30 cellular contexts compared by ENCODE assay signal in genomic region chr16:3800477-3801270, GRCh38.
A peak's percentile ranks its signal among the peaks of the same experiment; 100 is the strongest.
DNase-seq lines count a peak whose midpoint lies in the region; ATAC-seq and TF ChIP-seq lines count a peak whose summit lies in the region.
"Had no signal": no experiment of that assay in that cellular context is flagged by ENCODE, and none has a peak within 500 bp of the region (broad histone marks: within the 10 kb centered on the region; RNA-seq: fewer than 3 reads in every experiment).

No MANE protein-coding gene starts in this region.

- H3K4me1 Mint-ChIP-seq in chondrocyte (ENCODE audit: low read depth), result peaks cover 30% of the 10 kb centered on the region
- H3K4me1 Mint-ChIP-seq in naive thymus-derived CD4-positive, alpha-beta T cell, result peaks cover 54 to 95% (median 74%) of the 10 kb centered on the region in 7 donors
- H3K4me1 Mint-ChIP-seq in activated naive CD4-positive, alpha-beta T cell treated with anti-CD3 and anti-CD28 coated beads for 36 hours (ENCODE audit: low read depth), result peaks cover 52% of the 10 kb centered on the region

- POLR2A ChIA-PET in naive thymus-derived CD4-positive, alpha-beta T cell (lab: Charles Lee), result no interaction called here

- H3K27ac Mint-ChIP-seq in chondrocyte (ENCODE audit: unreplicated experiment), result peak overlapping the region; percentile 8
- peak overlapping the region in 6 of 9 donors; percentile 1 to 66 (median 13) for H3K27ac Mint-ChIP-seq in naive thymus-derived CD4-positive, alpha-beta T cell
- no peak overlapping the region for H3K27ac Mint-ChIP-seq in activated naive CD4-positive, alpha-beta T cell treated with anti-CD3 and anti-CD28 coated beads for 36 hours
- H3K27ac Mint-ChIP-seq: activated CD8-positive, alpha-beta T cell treated with anti-CD3 and anti-CD28 coated beads for 36 hours; activated naive CD8-positive, alpha-beta T cell treated with anti-CD3 and anti-CD28 coated beads, Interleukin-2, amount 10 ng/mL, durations not matched to agents 7 days and 5 days; T-helper 1 cell treated with Interleukin-12 subunit alpha and Interleukin-12 subunit beta and Interleukin-4 antibody, amounts not matched to agents 30 μg/mL and 1 μg/mL, for 36 hours had no signal

- TF ChIP-seq CTCF in chondrocyte (IDR thresholded peaks at IDR 0.05) (no peak), body of pancreas (IDR thresholded peaks at IDR 0.05) (no peak)

- no peak for TF ChIP-seq POLR2A in body of pancreas (IDR thresholded peaks at IDR 0.05)

- WGBS in body of pancreas, 2 donors, result 85 to 88% methylated on average over 4 of the region's 4 CpGs

- CTCF ChIA-PET in naive thymus-derived CD4-positive, alpha-beta T cell (lab: Charles Lee), result no interaction called here
- CTCF ChIA-PET in activated naive CD4-positive, alpha-beta T cell treated with anti-CD3 and anti-CD28 coated beads for 36 hours (lab: Charles Lee), result interaction anchor here (0.6 kb wide), 1 partner anchor 107 kb away, joined by 3 read pairs; no protein-coding TSS in a partner anchor

- H3K9me3 ChIP-seq in naive thymus-derived CD4-positive, alpha-beta T cell (ENCODE audit: control insufficient read depth in 2 of 3, low read length in 3 of 3), result no peaks in the 10 kb centered on the region
- no peaks in the 10 kb centered on the region for H3K9me3 ChIP-seq in body of pancreas
- H3K9me3 ChIP-seq: A549, ascending aorta, colonic mucosa, gastroesophageal sphincter, MG63, prostate gland, upper lobe of right lung had no signal

- no peaks in the 10 kb centered on the region for H3K27me3 ChIP-seq in naive thymus-derived CD4-positive, alpha-beta T cell (ENCODE audit: control insufficient read depth in 2 of 2, insufficient read depth in 2 of 2, low read length in 2 of 2)
- no peaks in the 10 kb centered on the region for H3K27me3 ChIP-seq in body of pancreas
- H3K27me3 ChIP-seq: ascending aorta, cardiac muscle cell, colonic mucosa, gastroesophageal sphincter, hepatocyte, MG63, upper lobe of right lung had no signal

- no peak overlapping the region for H3K4me3 Mint-ChIP-seq in chondrocyte (ENCODE audit: unreplicated experiment)
- peak overlapping the region in 5 of 10 donors; percentile 3 to 46 (median 24) for H3K4me3 Mint-ChIP-seq in naive thymus-derived CD4-positive, alpha-beta T cell
- no peak overlapping the region for H3K4me3 Mint-ChIP-seq in activated naive CD4-positive, alpha-beta T cell treated with anti-CD3 and anti-CD28 coated beads for 36 hours
- H3K4me3 Mint-ChIP-seq: activated CD8-positive, alpha-beta T cell treated with anti-CD3 and anti-CD28 coated beads for 36 hours; activated naive CD8-positive, alpha-beta T cell treated with anti-CD3 and anti-CD28 coated beads, Interleukin-2, amount 10 ng/mL, durations not matched to agents 7 days and 5 days; T-helper 1 cell treated with Interleukin-12 subunit alpha and Interleukin-12 subunit beta and Interleukin-4 antibody, amounts not matched to agents 30 μg/mL and 1 μg/mL, for 36 hours had no signal

- H3K36me3 ChIP-seq in naive thymus-derived CD4-positive, alpha-beta T cell (ENCODE audit: control insufficient read depth in 2 of 3, insufficient read depth in 3 of 3, low read length in 3 of 3), result no peaks in the 10 kb centered on the region
- no peaks in the 10 kb centered on the region for H3K36me3 ChIP-seq in body of pancreas (replicated peaks in 1 of 2; ENCODE audit: insufficient read depth in 1 of 2, low read depth in 2 of 2)
- H3K36me3 ChIP-seq: ascending aorta, cardiac muscle cell, colonic mucosa, gastroesophageal sphincter, prostate gland, upper lobe of right lung had no signal

- intact Hi-C loops in naive thymus-derived CD4-positive, alpha-beta T cell (cut with micrococcal nuclease), result no loop called here
- intact Hi-C loops in body of pancreas (cut with DNase I), result no loop called here
- intact Hi-C loops in activated naive CD4-positive, alpha-beta T cell treated with anti-CD3 and anti-CD28 coated beads for 36 hours (cut with micrococcal nuclease), result no loop called here

- peaks cover 2% of the 10 kb centered on the region for H3K36me3 Mint-ChIP-seq in chondrocyte (ENCODE audit: low read depth)
- H3K36me3 Mint-ChIP-seq in naive thymus-derived CD4-positive, alpha-beta T cell, result peaks cover 0 to 32% (median 21%) of the 10 kb centered on the region in 5 donors
- peaks cover 13% of the 10 kb centered on the region for H3K36me3 Mint-ChIP-seq in activated naive CD4-positive, alpha-beta T cell treated with anti-CD3 and anti-CD28 coated beads for 36 hours (ENCODE audit: low read depth)

- no peaks in the 10 kb centered on the region for H3K9me3 Mint-ChIP-seq in chondrocyte (ENCODE audit: low read depth)
- peaks cover 0 to 1% (median 0%) of the 10 kb centered on the region in 11 donors for H3K9me3 Mint-ChIP-seq in naive thymus-derived CD4-positive, alpha-beta T cell
- no peaks in the 10 kb centered on the region for H3K9me3 Mint-ChIP-seq in activated naive CD4-positive, alpha-beta T cell treated with anti-CD3 and anti-CD28 coated beads for 36 hours
- H3K9me3 Mint-ChIP-seq: activated CD8-positive, alpha-beta T cell treated with anti-CD3 and anti-CD28 coated beads for 36 hours; activated naive CD8-positive, alpha-beta T cell treated with anti-CD3 and anti-CD28 coated beads, Interleukin-2, amount 10 ng/mL, durations not matched to agents 7 days and 5 days; T-helper 1 cell treated with Interleukin-12 subunit alpha and Interleukin-12 subunit beta and Interleukin-4 antibody, amounts not matched to agents 30 μg/mL and 1 μg/mL, for 36 hours had no signal

- no peak overlapping the region for H3K27ac ChIP-seq in naive thymus-derived CD4-positive, alpha-beta T cell (ENCODE audit: low read depth, low read length)
- no peak overlapping the region for H3K27ac ChIP-seq in body of pancreas
- H3K27ac ChIP-seq: A549, ascending aorta, cardiac muscle cell, colonic mucosa, gastroesophageal sphincter, hepatocyte, KMS-11, prostate gland, upper lobe of right lung had no signal

- H3K4me3 ChIP-seq in naive thymus-derived CD4-positive, alpha-beta T cell (ENCODE audit: low read length), result no peak overlapping the region
- H3K4me3 ChIP-seq in body of pancreas, result no peak overlapping the region
- H3K4me3 ChIP-seq: A549, ascending aorta, cardiac muscle cell, colonic mucosa, gastroesophageal sphincter, hepatocyte, MG63, prostate gland, upper lobe of right lung had no signal

- no peaks in the 10 kb centered on the region for H3K27me3 Mint-ChIP-seq in chondrocyte (ENCODE audit: low read depth)
- no peaks in the 10 kb centered on the region for H3K27me3 Mint-ChIP-seq in naive thymus-derived CD4-positive, alpha-beta T cell
- no peaks in the 10 kb centered on the region for H3K27me3 Mint-ChIP-seq in activated naive CD4-positive, alpha-beta T cell treated with anti-CD3 and anti-CD28 coated beads for 36 hours (ENCODE audit: low read depth)
- H3K27me3 Mint-ChIP-seq: activated CD8-positive, alpha-beta T cell treated with anti-CD3 and anti-CD28 coated beads for 36 hours; activated naive CD8-positive, alpha-beta T cell treated with anti-CD3 and anti-CD28 coated beads, Interleukin-2, amount 10 ng/mL, durations not matched to agents 7 days and 5 days had no signal

- peak; percentile 51 for DNase-seq in activated effector memory CD4-positive, alpha-beta T cell treated with anti-CD3 and anti-CD28 coated beads, Interleukin-2, amount 50 U/mL, for 16 hours
- no peak for DNase-seq in activated effector memory CD4-positive, alpha-beta T cell treated with Interleukin-2 at 50 U/mL for 16 hours
- no peak for DNase-seq in chondrocyte (ENCODE audit: low spot score)
- DNase-seq in naive thymus-derived CD4-positive, alpha-beta T cell, result no peak
- DNase-seq in body of pancreas, result no peak
- DNase-seq in activated naive CD4-positive, alpha-beta T cell treated with anti-CD3 and anti-CD28 coated beads for 36 hours, result no peak
- no peak for DNase-seq in NCI-H510A (lab: John Stamatoyannopoulos, UW)
- no peak for DNase-seq in T-helper 2 cell
- DNase-seq: activated CD4-positive, alpha-beta T cell treated with anti-CD3 and anti-CD28 coated beads for 1 hour; activated CD8-positive, alpha-beta T cell treated with anti-CD3 and anti-CD28 coated beads for 36 hours; activated naive CD8-positive, alpha-beta T cell treated with anti-CD3 and anti-CD28 coated beads, Interleukin-2, amount 10 ng/mL, durations not matched to agents 7 days and 5 days; AML-193; colonic mucosa; DMS153; effector CD8-positive, alpha-beta T cell; left cardiac atrium; MG63; NCI-H2029; NCI-H526; stimulated activated CD4-positive, alpha-beta T cell treated with anti-CD3 and anti-CD28 coated beads, Interleukin-4, amount 100 ng/mL, for 4 hours; upper lobe of right lung had no signal

- no peak for ATAC-seq in naive thymus-derived CD4-positive, alpha-beta T cell
- ATAC-seq in body of pancreas, result no peak
- ATAC-seq: A549; activated CD8-positive, alpha-beta T cell treated with anti-CD3 and anti-CD28 coated beads for 36 hours; gastroesophageal sphincter; left cardiac atrium; SK-N-SH treated with all-trans-retinoic acid at 6 μM for 48 hours; upper lobe of right lung had no signal

- peaks cover 29 to 37% of the 10 kb centered on the region in 2 donors for H3K4me1 ChIP-seq in naive thymus-derived CD4-positive, alpha-beta T cell (ENCODE audit: control insufficient read depth in 2 of 2, insufficient read depth in 2 of 2, low read length in 2 of 2)
- H3K4me1 ChIP-seq in body of pancreas, result peaks cover 31% of the 10 kb centered on the region
- H3K4me1 ChIP-seq: A549 had no signal
